ENCODE assay signal across 18 cellular contexts in the genomic region with DNA sequence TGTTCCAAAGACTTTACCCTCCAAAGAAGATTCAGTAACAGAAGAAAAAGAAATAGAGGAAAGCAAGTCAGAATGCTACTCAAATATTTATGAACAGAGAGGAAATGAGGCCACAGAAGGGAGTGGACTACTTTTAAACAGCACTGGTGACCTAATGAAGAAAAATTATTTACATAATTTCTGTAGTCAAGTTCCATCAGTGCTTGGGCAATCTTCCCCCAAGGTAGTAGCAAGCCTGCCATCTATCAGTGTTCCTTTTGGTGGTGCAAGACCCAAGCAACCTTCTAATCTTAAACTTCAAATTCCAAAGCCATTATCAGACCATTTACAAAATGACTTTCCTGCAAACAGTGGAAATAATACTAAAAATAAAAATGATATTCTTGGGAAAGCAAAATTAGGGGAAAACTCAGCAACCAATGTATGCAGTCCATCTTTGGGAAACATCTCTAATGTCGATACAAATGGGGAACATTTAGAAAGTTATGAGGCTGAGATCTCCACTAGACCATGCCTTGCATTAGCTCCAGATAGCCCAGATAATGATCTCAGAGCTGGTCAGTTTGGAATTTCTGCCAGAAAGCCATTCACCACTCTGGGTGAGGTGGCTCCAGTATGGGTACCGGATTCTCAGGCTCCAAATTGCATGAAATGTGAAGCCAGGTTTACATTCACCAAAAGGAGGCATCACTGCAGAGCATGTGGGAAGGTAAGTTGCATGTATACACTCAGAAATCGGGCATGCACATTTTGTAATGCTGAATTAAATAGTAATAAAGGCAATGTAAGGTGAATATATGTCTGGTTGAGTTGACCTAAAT.
DNase-seq lines count a peak whose midpoint lies in the region; ATAC-seq, FAIRE-seq and TF ChIP-seq lines count a peak whose summit lies in the region.
"Had no signal": no experiment of that assay in that cellular context is flagged by ENCODE, and none has a peak within 500 bp of the region (broad histone marks: within the 10 kb centered on the region; RNA-seq: fewer than 3 reads in every experiment).

No MANE protein-coding gene starts in this region.

- H4K5ac ChIP-seq in IMR-90 (ENCODE audit: low read depth, low read length): no peak overlapping the region; the same call in 1 of the 2 replicates

- 100% methylated on average over 1 of the region's 3 CpGs; no CpG with 5 or more reads in 1 of the 2 experiments for WGBS in IMR-90 (ENCODE audit: extremely low coverage in 2 of 2, insufficient read length in 1 of 2), 2 experiments

- intact Hi-C loops in IMR-90 (cut with micrococcal nuclease): loop anchor here (2.0 to 5.0 kb wide), 2 partner anchors 43 to 44 kb away; no protein-coding TSS in a partner anchor

- TF ChIP-seq CTCF in IMR-90 (conservative IDR thresholded peaks at IDR 0.05; ENCODE audit: low read depth, low read length) (no peak), bronchial epithelial cell (IDR thresholded peaks at IDR 0.05; ENCODE audit: insufficient read depth, low read length, severe bottlenecking) (no peak)

- peak overlapping the region; percentile 25; the same call in 1 of the 2 replicates for H3K4me3 ChIP-seq in ACC112 (ENCODE audit: low read depth, low read length)
- no peak overlapping the region for H3K4me3 ChIP-seq in IMR-90 (ENCODE audit: insufficient read depth, low read depth, low read length)
- no peak overlapping the region for H3K4me3 ChIP-seq in bronchial epithelial cell (ENCODE audit: low read depth, low read length)
- H3K4me3 ChIP-seq: A549 had no signal

- H2BK15ac ChIP-seq in IMR-90 (ENCODE audit: low read depth, low read length): no peak overlapping the region

- in situ Hi-C loops in IMR-90 (cut with MboI; ENCODE audit: low sequenced_read_pairs): no loop called here

- no peak overlapping the region for H4K91ac ChIP-seq in IMR-90 (ENCODE audit: insufficient read depth, low read depth, low read length)

- peak overlapping the region; percentile 5; the same call in 1 of the 2 replicates for H2AK5ac ChIP-seq in IMR-90 (ENCODE audit: low read depth, low read length)

- H3K56ac ChIP-seq in IMR-90 (ENCODE audit: extremely low read depth, insufficient read depth, low read length): no peak overlapping the region; the same call in 1 of the 2 replicates

- no TSS peak for BruUV-seq in IMR-90 (replicated peaks; lab: Mats Ljungman, UMichigan)

- peak overlapping the region; percentile 84; the same call in 1 of the 2 replicates for H3K4me2 ChIP-seq in IMR-90 (ENCODE audit: low read depth, low read length)
- H3K4me2 ChIP-seq: A549 had no signal

- no peak for TF ChIP-seq RAD21 in IMR-90 (IDR thresholded peaks at IDR 0.05; ENCODE audit: low read length)

- H2AK9ac ChIP-seq in IMR-90 (replicated peaks; ENCODE audit: low read depth, low read length, poor library complexity): peak overlapping the region; percentile 60

- dilution Hi-C loops in IMR-90 (cut with HindIII; ENCODE audit: low sequenced_read_pairs, unreplicated experiment): no loop called here

- peaks cover 2% of the 10 kb centered on the region for H3K79me2 ChIP-seq in ACC112 (ENCODE audit: control insufficient read depth, insufficient read depth, low read length, unreplicated experiment)

- H3K27ac ChIP-seq in ACC112 (ENCODE audit: low read depth, low read length) (peak overlapping the region; percentile 53), IMR-90 (ENCODE audit: insufficient read depth, low read length) (no peak overlapping the region; the same call in 1 of the 2 replicates)
- H3K27ac ChIP-seq: A549, parathyroid adenoma had no signal

- peak overlapping the region; percentile 75 for H2BK5ac ChIP-seq in IMR-90 (ENCODE audit: low read depth, low read length, poor library complexity, severe bottlenecking)

- peaks cover 9% of the 10 kb centered on the region; the same call in 1 of the 2 replicates for H4K20me1 ChIP-seq in IMR-90 (ENCODE audit: insufficient read depth, low read length)

- POLR2A ChIA-PET in IMR-90 (lab: Charles Lee; ENCODE audit: unreplicated experiment): no interaction called here

- H3K36me3 ChIP-seq in ACC112 (ENCODE audit: insufficient read depth, low read length): peaks cover 4% of the 10 kb centered on the region; the same call in 1 of the 2 replicates
- H3K36me3 ChIP-seq in IMR-90 (ENCODE audit: control insufficient read depth, insufficient read depth, low read length): no peaks in the 10 kb centered on the region
- no peaks in the 10 kb centered on the region for H3K36me3 ChIP-seq in bronchial epithelial cell (ENCODE audit: control insufficient read depth, insufficient read depth, low read length)

- DNase-seq in IMR-90 (peak; percentile 61), bronchial epithelial cell (ENCODE audit: low read depth) (peak; percentile 66), KG1 (lab: John Stamatoyannopoulos, UW) (no peak), HUDEP-2 (lab: John Stamatoyannopoulos, UW; ENCODE audit: unreplicated experiment in 76 of 76) (no peak), NCI-H510A (lab: John Stamatoyannopoulos, UW) (no peak)
- DNase-seq: activated CD8-positive, alpha-beta T cell treated with anti-CD3 and anti-CD28 coated beads, Interleukin-2, amount 10 ng/mL, durations not matched to agents 7 days and 5 days; activated naive CD4-positive, alpha-beta T cell treated with Interleukin-2 at 50 U/mL for 16 hours; caudate nucleus; DMS 273 treated with DMSO at 0.1 percent for 48 hours; NCI-H2107 had no signal

- H3K9me1 ChIP-seq in IMR-90 (ENCODE audit: insufficient read depth, low read length): peaks cover 4% of the 10 kb centered on the region; the same call in 1 of the 2 replicates

- H2AFZ ChIP-seq in ACC112 (ENCODE audit: low read length, unreplicated experiment) (no peak overlapping the region), IMR-90 (replicated peaks; ENCODE audit: low read length, poor library complexity) (no peak overlapping the region)
- H2AFZ ChIP-seq: parathyroid adenoma had no signal

- H3K23ac ChIP-seq in IMR-90 (ENCODE audit: low read depth, low read length): no peak overlapping the region; the same call in 1 of the 2 replicates

- peak overlapping the region in 1 of 2 experiments; percentile 17; a peak in 1 of 4 replicates for H4K8ac ChIP-seq in IMR-90 (ENCODE audit: low read depth in 2 of 2, low read length in 2 of 2)

- peak overlapping the region; percentile 22 for H3K14ac ChIP-seq in IMR-90 (replicated peaks; ENCODE audit: low read depth, low read length)

- CTCF ChIA-PET in IMR-90 (lab: Yijun Ruan, JAX): no interaction called here

- no peak overlapping the region for H2BK120ac ChIP-seq in IMR-90 (ENCODE audit: low read depth, low read length)

- H3K27me3 ChIP-seq in ACC112 (ENCODE audit: insufficient read depth, low read length): no peaks in the 10 kb centered on the region
- no peaks in the 10 kb centered on the region for H3K27me3 ChIP-seq in IMR-90 (ENCODE audit: control insufficient read depth, insufficient read depth, low read length)
- H3K27me3 ChIP-seq in bronchial epithelial cell (ENCODE audit: control insufficient read depth, insufficient read depth, low read length): no peaks in the 10 kb centered on the region

- no peak overlapping the region for H2BK20ac ChIP-seq in IMR-90 (ENCODE audit: low read depth, low read length)

- H3K79me1 ChIP-seq in IMR-90 (ENCODE audit: low read depth in 1 of 2, low read length in 2 of 2): peaks cover 13 to 15% of the 10 kb centered on the region in 2 experiments

- H3K4me1 ChIP-seq in ACC112 (ENCODE audit: control insufficient read depth, insufficient read depth, low read length, unreplicated experiment) (peaks cover 32% of the 10 kb centered on the region), IMR-90 (ENCODE audit: control insufficient read depth, insufficient read depth, low read length) (peaks cover 12% of the 10 kb centered on the region)
- H3K4me1 ChIP-seq: A549, parathyroid adenoma had no signal

- ATAC-seq in GM19351 (IDR thresholded peaks at IDR 0.05; ENCODE audit: unreplicated experiment) (peak; percentile 48), IMR-90 (ENCODE audit: low read depth) (peak; percentile 66), HG03439 (IDR thresholded peaks at IDR 0.05; ENCODE audit: unreplicated experiment) (no peak)
- ATAC-seq: A549; activated CD8-positive, alpha-beta T cell treated with anti-CD3 and anti-CD28 coated beads, Interleukin-2, amount 10 ng/mL, durations not matched to agents 7 days and 5 days; esophagus mucosa; Panc1 had no signal

- no peaks in the 10 kb centered on the region for H3K9me3 ChIP-seq in IMR-90 (ENCODE audit: control insufficient read depth, insufficient read depth, low read length)
- H3K9me3 ChIP-seq: A549 had no signal

- peak overlapping the region; percentile 64; the same call in 1 of the 2 replicates for H3K18ac ChIP-seq in IMR-90 (ENCODE audit: low read depth, low read length)

- H3K4ac ChIP-seq in IMR-90 (ENCODE audit: low read depth, low read length): peak overlapping the region; percentile 3; the same call in 1 of the 2 replicates

- no peak for FAIRE-seq in bronchial epithelial cell (lab: Jason Lieb, UNC)
- FAIRE-seq: A549, H1 had no signal

- no peak for TF ChIP-seq POLR2A in IMR-90 (IDR thresholded peaks at IDR 0.05; ENCODE audit: low read depth, low read length)

- no peak overlapping the region for H3K9ac ChIP-seq in IMR-90 (ENCODE audit: low read depth, low read length)
- H3K9ac ChIP-seq: parathyroid adenoma had no signal

TF ChIP-seq in IMR-90, 13 proteins besides CTCF, POLR2A, EP300 and RAD21:
- TF ChIP-seq MAFK (IDR thresholded peaks at IDR 0.05; ENCODE audit: low read depth, low read length) (no peak), CEBPB (IDR thresholded peaks at IDR 0.05; ENCODE audit: low read depth, low read length) (peak; percentile 73)

Comparison
In these comparisons a context has a peak if more than half of its experiments do, and no peak if none do; other contexts are left out.
1. DNase-seq: peak in IMR-90 (single experiment) and bronchial epithelial cell (single experiment); none in KG1 (single experiment), HUDEP-2 (0 of 76) and NCI-H510A (single experiment).